ENCODE assay signal across 1 cellular context in genomic region chr1:202564958-202565497, GRCh38.
TF ChIP-seq lines count a peak whose summit lies in the region.

No MANE protein-coding gene starts in this region.

TF ChIP-seq in GM23338, 12 proteins besides CTCF, POLR2A, EP300 and RAD21 (continued from another document):
- TF ChIP-seq ZNF462 (CRISPR knock-in tag; IDR thresholded peaks at IDR 0.05), result no peak
